ENCODE assay signal across 14 cellular contexts in the genomic region with DNA sequence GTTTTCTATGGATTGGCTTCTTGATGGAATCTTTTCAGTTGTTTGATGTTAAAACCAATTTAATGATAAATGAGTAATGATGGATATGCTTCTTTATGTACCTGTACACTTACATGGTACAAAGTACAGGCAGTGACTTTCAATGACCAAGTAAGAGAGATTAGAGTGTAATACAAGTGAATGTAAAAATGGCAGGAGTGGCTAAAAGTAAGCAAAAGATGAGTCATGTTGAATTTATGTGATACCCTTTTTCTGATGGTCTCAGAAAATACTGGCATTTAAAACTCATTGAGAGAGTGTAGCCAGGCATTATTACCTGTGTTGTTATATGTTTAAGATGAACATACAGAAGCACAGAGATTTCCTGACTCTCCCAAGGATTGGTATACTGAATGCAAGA.
"Had no signal": no experiment of that assay in that cellular context is flagged by ENCODE, and none has a peak within 500 bp of the region (broad histone marks: within the 10 kb centered on the region; RNA-seq: fewer than 3 reads in every experiment).

No MANE protein-coding gene starts in this region.

- H3K27ac ChIP-seq: ascending aorta, cardiac muscle cell, VCaP had no signal

- H3K4me1 Mint-ChIP-seq: activated naive CD8-positive, alpha-beta T cell treated with anti-CD3 and anti-CD28 coated beads, Interleukin-2, amount 50 U/mL, for 24 hours had no signal

- H3K4me3 ChIP-seq: ascending aorta, cardiac muscle cell had no signal

- H3K27me3 Mint-ChIP-seq: stimulated activated memory B cell treated with anti-CD40 and anti-IgM and Interleukin-4, amounts not matched to agents 10 μg/mL and 1 μg/mL and 100 μg/mL, for 72 hours had no signal

- H3K27ac Mint-ChIP-seq: activated naive CD4-positive, alpha-beta T cell treated with anti-CD3 and anti-CD28 coated beads for 36 hours; activated naive CD8-positive, alpha-beta T cell treated with anti-CD3 and anti-CD28 coated beads, Interleukin-2, amount 50 U/mL, for 24 hours; activated T-helper 2 cell treated with anti-CD3 and anti-CD28 coated beads, Interferon-gamma antibody, Interleukin-2, Interleukin-4, amounts not matched to agents 10 μg/mL and 5 μg/mL and 100 μg/mL, durations not matched to agents 14 hours and 24 hours and 36 hours; natural killer cell treated with Interleukin-12 subunit alpha and Interleukin-12 subunit beta and Interleukin-15 and Interleukin-18, amount 100 ng/mL, for 72 hours; stimulated activated memory B cell treated with anti-CD40 and anti-IgM and Interleukin-4, amounts not matched to agents 10 μg/mL and 1 μg/mL and 100 μg/mL, for 72 hours had no signal

- H3K27me3 ChIP-seq: ascending aorta, cardiac muscle cell had no signal

- H3K4me3 Mint-ChIP-seq: activated naive CD4-positive, alpha-beta T cell treated with anti-CD3 and anti-CD28 coated beads for 36 hours; activated naive CD8-positive, alpha-beta T cell treated with anti-CD3 and anti-CD28 coated beads, Interleukin-2, amount 50 U/mL, for 24 hours; natural killer cell treated with Interleukin-12 subunit alpha and Interleukin-12 subunit beta and Interleukin-15 and Interleukin-18, amount 100 ng/mL, for 72 hours; stimulated activated memory B cell treated with anti-CD40 and anti-IgM and Interleukin-4, amounts not matched to agents 10 μg/mL and 1 μg/mL and 100 μg/mL, for 72 hours had no signal

- H3K9me3 Mint-ChIP-seq: activated naive CD4-positive, alpha-beta T cell treated with anti-CD3 and anti-CD28 coated beads for 36 hours; activated naive CD8-positive, alpha-beta T cell treated with anti-CD3 and anti-CD28 coated beads, Interleukin-2, amount 50 U/mL, for 24 hours; activated T-helper 2 cell treated with anti-CD3 and anti-CD28 coated beads, Interferon-gamma antibody, Interleukin-2, Interleukin-4, amounts not matched to agents 10 μg/mL and 5 μg/mL and 100 μg/mL, durations not matched to agents 14 hours and 24 hours and 36 hours; stimulated activated memory B cell treated with anti-CD40 and anti-IgM and Interleukin-4, amounts not matched to agents 10 μg/mL and 1 μg/mL and 100 μg/mL, for 72 hours had no signal

- H3K36me3 Mint-ChIP-seq: natural killer cell treated with Interleukin-12 subunit alpha and Interleukin-12 subunit beta and Interleukin-15 and Interleukin-18, amount 100 ng/mL, for 72 hours; stimulated activated memory B cell treated with anti-CD40 and anti-IgM and Interleukin-4, amounts not matched to agents 10 μg/mL and 1 μg/mL and 100 μg/mL, for 72 hours had no signal

- H3K36me3 ChIP-seq: ascending aorta, cardiac muscle cell had no signal

- ATAC-seq: activated naive CD8-positive, alpha-beta T cell treated with anti-CD3 and anti-CD28 coated beads, Interleukin-2, amount 50 U/mL, for 24 hours; natural killer cell treated with Interleukin-12 subunit alpha and Interleukin-12 subunit beta and Interleukin-15 and Interleukin-18, amount 100 ng/mL, for 72 hours; stimulated activated memory B cell treated with anti-CD40 and anti-IgM and Interleukin-4, amounts not matched to agents 10 μg/mL and 1 μg/mL and 100 μg/mL, for 72 hours had no signal

- H3K9me3 ChIP-seq: ascending aorta had no signal

- DNase-seq: activated CD4-positive, alpha-beta T cell treated with anti-CD3 and anti-CD28 coated beads, Interleukin-2, amount 50 U/mL, for 48 hours; activated naive CD4-positive, alpha-beta T cell treated with anti-CD3 and anti-CD28 coated beads for 36 hours; activated naive CD8-positive, alpha-beta T cell treated with anti-CD3 and anti-CD28 coated beads, Interleukin-2, amount 50 U/mL, for 24 hours; erythroblast; kidney; mesendoderm; posterior cingulate gyrus; stimulated activated CD4-positive, alpha-beta T cell treated with anti-CD3 and anti-CD28 coated beads, Interleukin-2, amount 100 ng/mL, for 48 hours had no signal
